ENCODE assay signal across 21 cellular contexts in the genomic region with DNA sequence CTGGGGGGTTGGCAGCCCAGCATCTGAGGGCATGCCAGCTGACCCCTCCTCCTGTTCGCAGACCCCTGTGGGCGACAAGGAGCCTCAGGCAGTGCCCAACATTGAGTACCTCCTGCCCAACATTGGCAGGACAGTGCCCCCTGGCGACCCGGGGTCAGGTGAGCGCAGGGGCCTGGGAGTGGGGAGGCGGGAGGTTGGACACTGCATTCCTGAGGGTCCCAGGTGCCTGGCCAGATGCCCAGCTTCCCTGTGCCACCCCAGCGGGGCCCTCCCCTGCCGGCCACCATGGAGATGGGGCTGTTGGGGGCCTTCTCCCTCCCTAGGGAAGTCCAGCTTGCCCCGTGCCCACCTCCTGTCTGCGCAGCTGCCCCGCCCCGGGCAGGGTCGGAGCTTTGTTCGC.
"Had no signal": no experiment of that assay in that cellular context is flagged by ENCODE, and none has a peak within 500 bp of the region (broad histone marks: within the 10 kb centered on the region; RNA-seq: fewer than 3 reads in every experiment).

No MANE protein-coding gene starts in this region.

- FAIRE-seq: endometrium, keratinocyte, pancreas had no signal

- H3K4me3 ChIP-seq: dorsolateral prefrontal cortex, esophagus muscularis mucosa, gastrocnemius medialis, left ventricle myocardium inferior, lower lobe of right lung, neural progenitor cell, pancreas, smooth muscle cell had no signal

- H3K9ac ChIP-seq: neural progenitor cell had no signal

- H3K27me3 ChIP-seq: dorsolateral prefrontal cortex, esophagus muscularis mucosa, gastrocnemius medialis, neural progenitor cell, pancreas had no signal

- H3K4me1 ChIP-seq: esophagus muscularis mucosa, gastrocnemius medialis, left ventricle myocardium inferior, lower lobe of right lung, neural progenitor cell, pancreas had no signal

- ATAC-seq: gastrocnemius medialis, left cardiac atrium, lower lobe of right lung, natural killer cell, pancreas, right cardiac atrium had no signal

- H3K9me3 ChIP-seq: esophagus muscularis mucosa, gastrocnemius medialis, left ventricle myocardium inferior, lower lobe of right lung, pancreas had no signal

- DNase-seq: cortex of kidney; dorsolateral prefrontal cortex; effector CD8-positive, alpha-beta T cell; gastrocnemius medialis; immature natural killer cell; left cardiac atrium; left ventricle myocardium inferior; lower lobe of right lung; natural killer cell; nucleus accumbens; pancreas; stimulated activated CD4-positive, alpha-beta T cell treated with anti-CD3 and anti-CD28 coated beads, Interleukin-2, amount 100 ng/mL, for 48 hours; stimulated activated naive CD4-positive, alpha-beta T cell treated with Interleukin-2 at 50 U/mL for 16 hours; trophoblast cell had no signal

- H3K36me3 ChIP-seq: neural progenitor cell, pancreas had no signal

- H3K27ac ChIP-seq: epithelial cell of prostate, esophagus muscularis mucosa, gastrocnemius medialis, left ventricle myocardium inferior, lower lobe of right lung, neural progenitor cell, pancreas had no signal
